9 cellular contexts compared by ENCODE assay signal in the genomic region with DNA sequence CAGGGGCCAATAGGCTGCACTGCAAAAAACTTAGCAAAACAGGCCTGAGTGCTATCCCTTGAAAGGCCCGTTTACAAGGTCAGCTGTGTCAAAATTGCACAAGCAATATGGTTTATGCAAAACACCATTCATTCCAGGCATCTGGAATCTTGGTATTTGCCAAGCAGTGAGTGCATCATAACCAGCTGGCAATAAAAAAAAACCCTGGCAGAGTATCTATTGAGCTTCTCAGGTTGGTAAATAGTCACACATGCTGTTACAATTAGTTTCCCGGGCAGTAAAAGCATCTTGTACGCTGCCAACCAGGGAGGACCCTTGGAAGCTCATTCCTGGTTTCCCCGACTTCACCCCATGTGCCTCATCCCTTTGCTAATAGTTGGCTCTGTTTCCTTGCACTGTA. TPM values are rescaled to one million over a fixed set of nuclear protein-coding genes. Genes with fewer than 3 reads are reported as not detected.
A peak's percentile ranks its signal among the peaks of the same experiment; 100 is the strongest.
DNase-seq lines count a peak whose midpoint lies in the region; ATAC-seq and TF ChIP-seq lines count a peak whose summit lies in the region.
"Had no signal": no experiment of that assay in that cellular context is flagged by ENCODE, and none has a peak within 500 bp of the region (broad histone marks: within the 10 kb centered on the region; RNA-seq: fewer than 3 reads in every experiment).

No MANE protein-coding gene starts in this region.

- TF ChIP-seq CTCF in body of pancreas (IDR thresholded peaks at IDR 0.05): no peak

- H3K36me3 ChIP-seq in MG63 (no peaks in the 10 kb centered on the region; the same call in 1 of the 2 replicates), body of pancreas (replicated peaks in 1 of 2; ENCODE audit: insufficient read depth in 1 of 2, low read depth in 2 of 2) (no peaks in the 10 kb centered on the region)

- DNase-seq in MG63 (peak; percentile 52), body of pancreas (peak in 2 of 4 donors; percentile 54 to 65), sciatic nerve (ENCODE audit: low spot score) (no peak), RKO (ENCODE audit: low spot score) (no peak), NK-92 (lab: John Stamatoyannopoulos, UW; ENCODE audit: unreplicated experiment) (no peak), SK-N-DZ (ENCODE audit: low spot score) (no peak)
- DNase-seq: activated CD4-positive, alpha-beta T cell treated with anti-CD3 and anti-CD28 coated beads for 48 hours; brain microvascular endothelial cell had no signal

- TF ChIP-seq POLR2A in body of pancreas (IDR thresholded peaks at IDR 0.05): no peak

- peak overlapping the region; percentile 38 to 83 (median 71) for H3K27ac ChIP-seq in body of pancreas
- H3K27ac ChIP-seq: brain microvascular endothelial cell had no signal

- peaks cover 18% of the 10 kb centered on the region for H3K4me1 ChIP-seq in body of pancreas

- ATAC-seq in body of pancreas: peak; percentile 83
- peak; percentile 56 for ATAC-seq in sciatic nerve

- whole genome bisulfite sequencing in body of pancreas, 2 donors: 14 to 20% methylated on average over 4 of the region's 4 CpGs

- H3K27me3 ChIP-seq in MG63: no peaks in the 10 kb centered on the region
- no peaks in the 10 kb centered on the region for H3K27me3 ChIP-seq in body of pancreas
- H3K27me3 ChIP-seq: brain microvascular endothelial cell had no signal

- H3K4me3 ChIP-seq in MG63 (no peak overlapping the region), body of pancreas (no peak overlapping the region)

- intact Hi-C loops in body of pancreas (cut with DNase I) (no loop called here), sciatic nerve (cut with DNase I) (no loop called here)

- H3K9me3 ChIP-seq in MG63: no peaks in the 10 kb centered on the region
- no peaks in the 10 kb centered on the region for H3K9me3 ChIP-seq in body of pancreas

RNA-seq across cellular contexts. Expression of a gene that starts 21.3 kb away (rescaled TPM):
- total RNA-seq in MG63 (2014; rRNA removed; shearing (Covaris generic); ENCODE audit: low replicate concordance): 5.0 and 6.8 TPM in 2 replicates
- total RNA-seq in body of pancreas (1 to 10 TPM; 3.3 to 6.2 TPM), sciatic nerve (6.1 TPM)
- polyA plus RNA-seq in SK-N-DZ (2014; cell fraction: cytosol; rRNA removed): 7.0 and 7.5 TPM in 2 replicates
- 8.0 and 8.9 TPM in 2 replicates for polyA plus RNA-seq in SK-N-DZ (2014; cell fraction: nucleus; rRNA removed)
- total RNA-seq: HT1080 had no signal

RNA-seq across cellular contexts. Expression of a gene that starts 22.8 kb away (rescaled TPM):
- total RNA-seq in MG63 (2014; rRNA removed; shearing (Covaris generic); ENCODE audit: low replicate concordance): 2.2 and 3.3 TPM in 2 replicates
- total RNA-seq in body of pancreas (1 to 10 TPM in 1 of 2 donors, under 1 TPM in 1; 0.33 to 2.3 TPM), sciatic nerve (3.1 TPM)
- 5.2 and 5.3 TPM in 2 replicates for polyA plus RNA-seq in SK-N-DZ (2014; cell fraction: cytosol; rRNA removed)
- polyA plus RNA-seq in SK-N-DZ (2014; cell fraction: nucleus; rRNA removed): 2.6 and 4.0 TPM in 2 replicates
- total RNA-seq: HT1080 had no signal

RNA-seq across cellular contexts. Expression of a gene that starts 53.9 kb away (rescaled TPM):
- total RNA-seq in MG63 (2014; rRNA removed; shearing (Covaris generic); ENCODE audit: low replicate concordance): not detected in 2 replicates
- total RNA-seq in body of pancreas (under 1 TPM in 1 of 2 donors, not detected in 1; 0.33 TPM), sciatic nerve (4.4 TPM)
- polyA plus RNA-seq in SK-N-DZ (2014; cell fraction: cytosol; rRNA removed): 2.8 and 4.7 TPM in 2 replicates
- 5.8 and 6.5 TPM in 2 replicates for polyA plus RNA-seq in SK-N-DZ (2014; cell fraction: nucleus; rRNA removed)
- total RNA-seq: HT1080 had no signal

RNA-seq across cellular contexts. Expression of a gene that starts 56.4 kb away (rescaled TPM):
- total RNA-seq in MG63 (2014; rRNA removed; shearing (Covaris generic); ENCODE audit: low replicate concordance): 0.07 and 0.13 TPM in 2 replicates
- total RNA-seq in body of pancreas: not detected
- 0.80 TPM for total RNA-seq in sciatic nerve
- polyA plus RNA-seq in SK-N-DZ (2014; cell fraction: cytosol; rRNA removed): 1.6 TPM in 1 of 2 replicates, not detected in the other
- polyA plus RNA-seq in SK-N-DZ (2014; cell fraction: nucleus; rRNA removed): 0.05 TPM in 1 of 2 replicates, not detected in the other
